Comparison of ENCODE assay signal across 7 cellular contexts in genomic region chr7:119868387-119868786, GRCh38.
"Had no signal": no experiment of that assay in that cellular context is flagged by ENCODE, and none has a peak within 500 bp of the region (broad histone marks: within the 10 kb centered on the region; RNA-seq: fewer than 3 reads in every experiment).

No MANE protein-coding gene starts in this region.

- FAIRE-seq: HepG2, HTR-8/SVneo had no signal

- DNase-seq: IMR-90, KBM-7, KG1 had no signal

- H3K4me1 Mint-ChIP-seq: IgD-negative memory B cell had no signal

- H3K4me3 Mint-ChIP-seq: IgD-negative memory B cell had no signal

- H3K27ac ChIP-seq: HL-60 had no signal

- H3K27ac Mint-ChIP-seq: IgD-negative memory B cell had no signal

- H3K27me3 Mint-ChIP-seq: IgD-negative memory B cell had no signal

- ATAC-seq: HepG2 had no signal

- H3K36me3 Mint-ChIP-seq: IgD-negative memory B cell had no signal
